In the genomic region with DNA sequence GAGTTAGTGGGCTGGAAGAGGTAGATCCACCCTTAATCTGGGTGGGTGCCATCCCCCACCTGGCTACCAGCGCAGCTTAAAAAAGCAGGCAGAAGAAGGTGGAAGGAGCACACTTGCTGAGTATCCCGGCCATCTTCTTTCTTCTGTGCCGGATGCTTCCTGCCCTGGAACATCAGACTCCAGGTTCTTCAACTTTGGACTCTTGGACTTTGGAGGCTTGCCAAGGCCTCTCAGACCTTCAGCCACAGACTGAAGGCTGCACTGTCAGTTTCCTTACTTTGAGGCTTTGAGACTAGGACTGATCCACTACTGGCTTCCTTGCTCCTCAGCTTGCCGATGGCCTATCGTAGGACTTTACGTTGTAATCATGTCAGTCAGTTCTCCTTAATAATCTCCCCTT, we compare ENCODE assay signal across 2 cellular contexts.
TF ChIP-seq lines count a peak whose summit lies in the region.

No MANE protein-coding gene starts in this region.

TF ChIP-seq in liver, 16 proteins besides CTCF, POLR2A, EP300 and RAD21 (continued from another document):
- TF ChIP-seq RXRA (IDR thresholded peaks at IDR 0.05), result peak; percentile 70 to 80
- TF ChIP-seq, protein P1, sequence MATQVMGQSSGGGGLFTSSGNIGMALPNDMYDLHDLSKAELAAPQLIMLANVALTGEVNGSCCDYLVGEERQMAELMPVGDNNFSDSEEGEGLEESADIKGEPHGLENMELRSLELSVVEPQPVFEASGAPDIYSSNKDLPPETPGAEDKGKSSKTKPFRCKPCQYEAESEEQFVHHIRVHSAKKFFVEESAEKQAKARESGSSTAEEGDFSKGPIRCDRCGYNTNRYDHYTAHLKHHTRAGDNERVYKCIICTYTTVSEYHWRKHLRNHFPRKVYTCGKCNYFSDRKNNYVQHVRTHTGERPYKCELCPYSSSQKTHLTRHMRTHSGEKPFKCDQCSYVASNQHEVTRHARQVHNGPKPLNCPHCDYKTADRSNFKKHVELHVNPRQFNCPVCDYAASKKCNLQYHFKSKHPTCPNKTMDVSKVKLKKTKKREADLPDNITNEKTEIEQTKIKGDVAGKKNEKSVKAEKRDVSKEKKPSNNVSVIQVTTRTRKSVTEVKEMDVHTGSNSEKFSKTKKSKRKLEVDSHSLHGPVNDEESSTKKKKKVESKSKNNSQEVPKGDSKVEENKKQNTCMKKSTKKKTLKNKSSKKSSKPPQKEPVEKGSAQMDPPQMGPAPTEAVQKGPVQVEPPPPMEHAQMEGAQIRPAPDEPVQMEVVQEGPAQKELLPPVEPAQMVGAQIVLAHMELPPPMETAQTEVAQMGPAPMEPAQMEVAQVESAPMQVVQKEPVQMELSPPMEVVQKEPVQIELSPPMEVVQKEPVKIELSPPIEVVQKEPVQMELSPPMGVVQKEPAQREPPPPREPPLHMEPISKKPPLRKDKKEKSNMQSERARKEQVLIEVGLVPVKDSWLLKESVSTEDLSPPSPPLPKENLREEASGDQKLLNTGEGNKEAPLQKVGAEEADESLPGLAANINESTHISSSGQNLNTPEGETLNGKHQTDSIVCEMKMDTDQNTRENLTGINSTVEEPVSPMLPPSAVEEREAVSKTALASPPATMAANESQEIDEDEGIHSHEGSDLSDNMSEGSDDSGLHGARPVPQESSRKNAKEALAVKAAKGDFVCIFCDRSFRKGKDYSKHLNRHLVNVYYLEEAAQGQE (IDR thresholded peaks at IDR 0.05), result no peak
- peak; percentile 17 to 51 for TF ChIP-seq HNF4A (conservative IDR thresholded peaks at IDR 0.05)
- no peak for TF ChIP-seq YY1 (IDR thresholded peaks at IDR 0.05)

TF ChIP-seq in HepG2, 621 proteins besides CTCF, POLR2A, EP300 and RAD21 (continued from another document):
- TF ChIP-seq, protein P2, sequence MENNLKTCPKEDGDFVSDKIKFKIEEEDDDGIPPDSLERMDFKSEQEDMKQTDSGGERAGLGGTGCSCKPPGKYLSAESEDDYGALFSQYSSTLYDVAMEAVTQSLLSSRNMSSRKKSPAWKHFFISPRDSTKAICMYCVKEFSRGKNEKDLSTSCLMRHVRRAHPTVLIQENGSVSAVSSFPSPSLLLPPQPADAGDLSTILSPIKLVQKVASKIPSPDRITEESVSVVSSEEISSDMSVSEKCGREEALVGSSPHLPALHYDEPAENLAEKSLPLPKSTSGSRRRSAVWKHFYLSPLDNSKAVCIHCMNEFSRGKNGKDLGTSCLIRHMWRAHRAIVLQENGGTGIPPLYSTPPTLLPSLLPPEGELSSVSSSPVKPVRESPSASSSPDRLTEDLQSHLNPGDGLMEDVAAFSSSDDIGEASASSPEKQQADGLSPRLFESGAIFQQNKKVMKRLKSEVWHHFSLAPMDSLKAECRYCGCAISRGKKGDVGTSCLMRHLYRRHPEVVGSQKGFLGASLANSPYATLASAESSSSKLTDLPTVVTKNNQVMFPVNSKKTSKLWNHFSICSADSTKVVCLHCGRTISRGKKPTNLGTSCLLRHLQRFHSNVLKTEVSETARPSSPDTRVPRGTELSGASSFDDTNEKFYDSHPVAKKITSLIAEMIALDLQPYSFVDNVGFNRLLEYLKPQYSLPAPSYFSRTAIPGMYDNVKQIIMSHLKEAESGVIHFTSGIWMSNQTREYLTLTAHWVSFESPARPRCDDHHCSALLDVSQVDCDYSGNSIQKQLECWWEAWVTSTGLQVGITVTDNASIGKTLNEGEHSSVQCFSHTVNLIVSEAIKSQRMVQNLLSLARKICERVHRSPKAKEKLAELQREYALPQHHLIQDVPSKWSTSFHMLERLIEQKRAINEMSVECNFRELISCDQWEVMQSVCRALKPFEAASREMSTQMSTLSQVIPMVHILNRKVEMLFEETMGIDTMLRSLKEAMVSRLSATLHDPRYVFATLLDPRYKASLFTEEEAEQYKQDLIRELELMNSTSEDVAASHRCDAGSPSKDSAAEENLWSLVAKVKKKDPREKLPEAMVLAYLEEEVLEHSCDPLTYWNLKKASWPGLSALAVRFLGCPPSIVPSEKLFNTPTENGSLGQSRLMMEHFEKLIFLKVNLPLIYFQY (CRISPR knock-in tag; IDR thresholded peaks at IDR 0.05; ENCODE audit: borderline replicate concordance), result no peak
- no peak for TF ChIP-seq GATAD2A (CRISPR knock-in tag; IDR thresholded peaks at IDR 0.05)
- no peak for TF ChIP-seq ZNF468 (CRISPR knock-in tag; IDR thresholded peaks at IDR 0.05)
- TF ChIP-seq, protein P3, sequence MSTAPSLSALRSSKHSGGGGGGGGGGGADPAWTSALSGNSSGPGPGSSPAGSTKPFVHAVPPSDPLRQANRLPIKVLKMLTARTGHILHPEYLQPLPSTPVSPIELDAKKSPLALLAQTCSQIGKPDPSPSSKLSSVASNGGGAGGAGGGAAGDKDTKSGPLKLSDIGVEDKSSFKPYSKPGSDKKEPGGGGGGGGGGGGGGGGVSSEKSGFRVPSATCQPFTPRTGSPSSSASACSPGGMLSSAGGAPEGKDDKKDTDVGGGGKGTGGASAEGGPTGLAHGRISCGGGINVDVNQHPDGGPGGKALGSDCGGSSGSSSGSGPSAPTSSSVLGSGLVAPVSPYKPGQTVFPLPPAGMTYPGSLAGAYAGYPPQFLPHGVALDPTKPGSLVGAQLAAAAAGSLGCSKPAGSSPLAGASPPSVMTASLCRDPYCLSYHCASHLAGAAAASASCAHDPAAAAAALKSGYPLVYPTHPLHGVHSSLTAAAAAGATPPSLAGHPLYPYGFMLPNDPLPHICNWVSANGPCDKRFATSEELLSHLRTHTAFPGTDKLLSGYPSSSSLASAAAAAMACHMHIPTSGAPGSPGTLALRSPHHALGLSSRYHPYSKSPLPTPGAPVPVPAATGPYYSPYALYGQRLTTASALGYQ (CRISPR knock-in tag; IDR thresholded peaks at IDR 0.05), result no peak
- TF ChIP-seq RFXAP (CRISPR knock-in tag; IDR thresholded peaks at IDR 0.05; ENCODE audit: borderline replicate concordance), result no peak
- TF ChIP-seq, protein P4, sequence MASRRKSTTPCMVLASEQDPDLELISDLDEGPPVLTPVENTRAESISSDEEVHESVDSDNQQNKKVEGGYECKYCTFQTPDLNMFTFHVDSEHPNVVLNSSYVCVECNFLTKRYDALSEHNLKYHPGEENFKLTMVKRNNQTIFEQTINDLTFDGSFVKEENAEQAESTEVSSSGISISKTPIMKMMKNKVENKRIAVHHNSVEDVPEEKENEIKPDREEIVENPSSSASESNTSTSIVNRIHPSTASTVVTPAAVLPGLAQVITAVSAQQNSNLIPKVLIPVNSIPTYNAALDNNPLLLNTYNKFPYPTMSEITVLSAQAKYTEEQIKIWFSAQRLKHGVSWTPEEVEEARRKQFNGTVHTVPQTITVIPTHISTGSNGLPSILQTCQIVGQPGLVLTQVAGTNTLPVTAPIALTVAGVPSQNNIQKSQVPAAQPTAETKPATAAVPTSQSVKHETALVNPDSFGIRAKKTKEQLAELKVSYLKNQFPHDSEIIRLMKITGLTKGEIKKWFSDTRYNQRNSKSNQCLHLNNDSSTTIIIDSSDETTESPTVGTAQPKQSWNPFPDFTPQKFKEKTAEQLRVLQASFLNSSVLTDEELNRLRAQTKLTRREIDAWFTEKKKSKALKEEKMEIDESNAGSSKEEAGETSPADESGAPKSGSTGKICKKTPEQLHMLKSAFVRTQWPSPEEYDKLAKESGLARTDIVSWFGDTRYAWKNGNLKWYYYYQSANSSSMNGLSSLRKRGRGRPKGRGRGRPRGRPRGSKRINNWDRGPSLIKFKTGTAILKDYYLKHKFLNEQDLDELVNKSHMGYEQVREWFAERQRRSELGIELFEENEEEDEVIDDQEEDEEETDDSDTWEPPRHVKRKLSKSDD (CRISPR knock-in tag; IDR thresholded peaks at IDR 0.05; ENCODE audit: low read depth), result no peak
- TF ChIP-seq, protein P5, sequence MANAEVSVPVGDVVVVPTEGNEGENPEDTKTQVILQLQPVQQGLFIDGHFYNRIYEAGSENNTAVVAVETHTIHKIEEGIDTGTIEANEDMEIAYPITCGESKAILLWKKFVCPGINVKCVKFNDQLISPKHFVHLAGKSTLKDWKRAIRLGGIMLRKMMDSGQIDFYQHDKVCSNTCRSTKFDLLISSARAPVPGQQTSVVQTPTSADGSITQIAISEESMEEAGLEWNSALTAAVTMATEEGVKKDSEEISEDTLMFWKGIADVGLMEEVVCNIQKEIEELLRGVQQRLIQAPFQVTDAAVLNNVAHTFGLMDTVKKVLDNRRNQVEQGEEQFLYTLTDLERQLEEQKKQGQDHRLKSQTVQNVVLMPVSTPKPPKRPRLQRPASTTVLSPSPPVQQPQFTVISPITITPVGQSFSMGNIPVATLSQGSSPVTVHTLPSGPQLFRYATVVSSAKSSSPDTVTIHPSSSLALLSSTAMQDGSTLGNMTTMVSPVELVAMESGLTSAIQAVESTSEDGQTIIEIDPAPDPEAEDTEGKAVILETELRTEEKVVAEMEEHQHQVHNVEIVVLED (CRISPR knock-in tag; IDR thresholded peaks at IDR 0.05; ENCODE audit: borderline replicate concordance), result no peak
- TF ChIP-seq, protein P6, sequence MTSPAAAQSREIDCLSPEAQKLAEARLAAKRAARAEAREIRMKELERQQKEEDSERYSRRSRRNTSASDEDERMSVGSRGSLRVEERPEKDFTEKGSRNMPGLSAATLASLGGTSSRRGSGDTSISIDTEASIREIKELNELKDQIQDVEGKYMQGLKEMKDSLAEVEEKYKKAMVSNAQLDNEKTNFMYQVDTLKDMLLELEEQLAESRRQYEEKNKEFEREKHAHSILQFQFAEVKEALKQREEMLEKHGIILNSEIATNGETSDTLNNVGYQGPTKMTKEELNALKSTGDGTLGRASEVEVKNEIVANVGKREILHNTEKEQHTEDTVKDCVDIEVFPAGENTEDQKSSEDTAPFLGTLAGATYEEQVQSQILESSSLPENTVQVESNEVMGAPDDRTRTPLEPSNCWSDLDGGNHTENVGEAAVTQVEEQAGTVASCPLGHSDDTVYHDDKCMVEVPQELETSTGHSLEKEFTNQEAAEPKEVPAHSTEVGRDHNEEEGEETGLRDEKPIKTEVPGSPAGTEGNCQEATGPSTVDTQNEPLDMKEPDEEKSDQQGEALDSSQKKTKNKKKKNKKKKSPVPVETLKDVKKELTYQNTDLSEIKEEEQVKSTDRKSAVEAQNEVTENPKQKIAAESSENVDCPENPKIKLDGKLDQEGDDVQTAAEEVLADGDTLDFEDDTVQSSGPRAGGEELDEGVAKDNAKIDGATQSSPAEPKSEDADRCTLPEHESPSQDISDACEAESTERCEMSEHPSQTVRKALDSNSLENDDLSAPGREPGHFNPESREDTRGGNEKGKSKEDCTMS (CRISPR knock-in tag; conservative IDR thresholded peaks at IDR 0.05), result no peak
- TF ChIP-seq FOXJ3 (CRISPR knock-in tag; IDR thresholded peaks at IDR 0.05; ENCODE audit: borderline replicate concordance), result no peak
- TF ChIP-seq ZNF230 (CRISPR knock-in tag; IDR thresholded peaks at IDR 0.05), result no peak
